24 cellular contexts compared by ENCODE assay signal in genomic region chr20:21498646-21499045, GRCh38. TPM values are rescaled to one million over a fixed set of nuclear protein-coding genes. Genes with fewer than 3 reads are reported as not detected.
A peak's percentile ranks its signal among the peaks of the same experiment; 100 is the strongest.
DNase-seq lines count a peak whose midpoint lies in the region; ATAC-seq, FAIRE-seq and TF ChIP-seq lines count a peak whose summit lies in the region.
"Had no signal": no experiment of that assay in that cellular context is flagged by ENCODE, and none has a peak within 500 bp of the region (broad histone marks: within the 10 kb centered on the region; RNA-seq: fewer than 3 reads in every experiment).

No MANE protein-coding gene starts in this region.

- no peaks in the 10 kb centered on the region for H3K9me3 ChIP-seq in A673 (ENCODE audit: low read depth, low read length, poor library complexity, severe bottlenecking)
- H3K9me3 ChIP-seq: A549, BE2C, SK-N-SH had no signal

- peak; percentile 23 for DNase-seq in A673 (ENCODE audit: low spot score)
- DNase-seq in H7, result peak; percentile 17
- DNase-seq in RCC 7860 (ENCODE audit: low spot score), result peak; percentile 6
- peak; percentile 63 for DNase-seq in kidney tubule cell (ENCODE audit: low spot score)
- DNase-seq in NCI-H1417 treated with DMSO at 0.1 percent for 48 hours (lab: John Stamatoyannopoulos, UW), result no peak
- no peak for DNase-seq in activated CD4-positive, CD25-positive, alpha-beta regulatory T cell (lab: John Stamatoyannopoulos, UW)
- DNase-seq: BE2C, DMS53, EL, GF-D8, NCI-H1105 treated with DMSO at 0.1 percent for 48 hours, NCI-H1694, NCI-H446 treated with DMSO at 0.1 percent for 48 hours, NCI-H526 treated with DMSO at 0.1 percent for 48 hours, OCI-M1, Right ventricle myocardium superior, SK-N-SH, T-helper 2 cell had no signal

- no peak overlapping the region for H3K4me3 ChIP-seq in A673 (ENCODE audit: low read depth, low read length, poor library complexity, severe bottlenecking)
- H3K4me3 ChIP-seq in H7 (ENCODE audit: insufficient read depth, low read depth, low read length), result no peak overlapping the region
- H3K4me3 ChIP-seq: A549, K562 had no signal

- no peak for ATAC-seq in HG03521 (IDR thresholded peaks at IDR 0.05; ENCODE audit: unreplicated experiment)
- ATAC-seq: A549, K562 had no signal

- POLR2A ChIA-PET in A673 (lab: Charles Lee; ENCODE audit: low non-redundant PET), result no interaction called here

- no peak for TF ChIP-seq CTCF in A673 (conservative IDR thresholded peaks at IDR 0.05; ENCODE audit: low read depth, low read length)

- H3K36me3 ChIP-seq in A673 (ENCODE audit: insufficient read depth, low read length, poor library complexity, severe bottlenecking), result peaks cover 48% of the 10 kb centered on the region
- H3K36me3 ChIP-seq in H7 (replicated peaks; ENCODE audit: control insufficient read depth, insufficient read depth, low read length), result no peaks in the 10 kb centered on the region
- H3K36me3 ChIP-seq: BE2C had no signal

- BruUV-seq in A673 (replicated peaks; lab: Mats Ljungman, UMichigan), result no TSS peak

- CTCF ChIA-PET in A673 (lab: Charles Lee), result no interaction called here

- H3K4me1 ChIP-seq in A673 (ENCODE audit: insufficient read depth, low read length, poor library complexity, severe bottlenecking), result peaks cover 7% of the 10 kb centered on the region
- H3K4me1 ChIP-seq: A549, BE2C had no signal

- no peak overlapping the region for H3K27ac ChIP-seq in A673 (ENCODE audit: low read depth, low read length, poor library complexity, severe bottlenecking)
- H3K27ac ChIP-seq: A549 had no signal

- intact Hi-C loops in A673 (cut with micrococcal nuclease; ENCODE audit: unreplicated experiment), result no loop called here

- H3K27me3 ChIP-seq in A673 (replicated peaks; ENCODE audit: insufficient read depth, low read depth, low read length, poor library complexity), result no peaks in the 10 kb centered on the region
- no peaks in the 10 kb centered on the region for H3K27me3 ChIP-seq in H7 (ENCODE audit: control insufficient read depth, insufficient read depth, low read length)

- no peak for FAIRE-seq in RCC 7860 (lab: Jason Lieb, UNC)
- FAIRE-seq: A549, D721Med, H54, K562 had no signal

RNA-seq across cellular contexts. Expression of gene NKX2-2, which starts 15.2 kb away (rescaled TPM):
- 78.8 and 85.1 TPM in 2 replicates for total RNA-seq in A673 (2021)
- 0.45 TPM in 1 of 2 replicates, not detected in the other for total RNA-seq in H7 (2014; rRNA removed; shearing (Covaris generic))
- total RNA-seq: K562, Right ventricle myocardium superior, RPMI7951 had no signal

Comparison
In these comparisons a context has a peak if more than half of its experiments do, and no peak if none do; other contexts are left out.
1. DNase-seq: peak in A673 (single experiment), H7 (single experiment), RCC 7860 (single experiment) and kidney tubule cell (single experiment); none in NCI-H1417 treated with DMSO at 0.1 percent for 48 hours (single experiment) and activated CD4-positive, CD25-positive, alpha-beta regulatory T cell (0 of 4).
2. RNA of gene NKX2-2, which starts 15.2 kb away (total RNA-seq): 78.8 to 85.1 TPM in A673; 0.45 TPM in H7; every median in the first group is over 10 times any median in the second.